1 cellular context compared by ENCODE assay signal in the genomic region with DNA sequence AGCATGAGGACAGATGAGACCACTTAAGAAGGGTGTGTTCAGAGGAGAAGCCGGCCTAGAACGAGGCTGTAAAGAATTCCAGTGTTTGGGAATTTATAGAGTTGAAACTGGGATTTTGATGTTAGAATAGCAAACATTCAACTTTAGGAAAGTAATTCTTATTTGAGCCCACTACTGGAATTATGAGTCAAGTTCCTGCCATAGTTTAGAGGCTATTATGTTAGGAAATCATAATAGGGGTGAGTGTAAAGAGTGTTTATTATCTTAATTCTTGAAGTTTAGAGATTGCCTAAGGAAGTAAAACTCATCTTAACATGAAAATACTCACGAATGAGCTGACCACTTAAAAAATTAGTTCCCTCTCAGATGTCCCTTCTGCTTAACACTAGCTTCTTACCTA.
TF ChIP-seq lines count a peak whose summit lies in the region.

No MANE protein-coding gene starts in this region.

TF ChIP-seq in K562, 482 proteins besides CTCF, POLR2A, EP300 and RAD21:
- TF ChIP-seq MTA1 (IDR thresholded peaks at IDR 0.05; ENCODE audit: borderline replicate concordance), result no peak
- TF ChIP-seq MCM3 (IDR thresholded peaks at IDR 0.05), result no peak
- no peak for TF ChIP-seq ZNF584 (CRISPR knock-in tag; IDR thresholded peaks at IDR 0.05; ENCODE audit: low read depth)
- no peak for TF ChIP-seq ARID2 (IDR thresholded peaks at IDR 0.05)
- TF ChIP-seq SRSF7 (optimal IDR thresholded peaks at IDR 0.05; ENCODE audit: low read depth, low read length), result no peak
- TF ChIP-seq ZNF431 (CRISPR knock-in tag; IDR thresholded peaks at IDR 0.05), result no peak
- no peak for TF ChIP-seq UBTF (IDR thresholded peaks at IDR 0.05; ENCODE audit: borderline replicate concordance in 1 of 2, low read depth in 2 of 2, low read length in 2 of 2)
- TF ChIP-seq, protein P1, sequence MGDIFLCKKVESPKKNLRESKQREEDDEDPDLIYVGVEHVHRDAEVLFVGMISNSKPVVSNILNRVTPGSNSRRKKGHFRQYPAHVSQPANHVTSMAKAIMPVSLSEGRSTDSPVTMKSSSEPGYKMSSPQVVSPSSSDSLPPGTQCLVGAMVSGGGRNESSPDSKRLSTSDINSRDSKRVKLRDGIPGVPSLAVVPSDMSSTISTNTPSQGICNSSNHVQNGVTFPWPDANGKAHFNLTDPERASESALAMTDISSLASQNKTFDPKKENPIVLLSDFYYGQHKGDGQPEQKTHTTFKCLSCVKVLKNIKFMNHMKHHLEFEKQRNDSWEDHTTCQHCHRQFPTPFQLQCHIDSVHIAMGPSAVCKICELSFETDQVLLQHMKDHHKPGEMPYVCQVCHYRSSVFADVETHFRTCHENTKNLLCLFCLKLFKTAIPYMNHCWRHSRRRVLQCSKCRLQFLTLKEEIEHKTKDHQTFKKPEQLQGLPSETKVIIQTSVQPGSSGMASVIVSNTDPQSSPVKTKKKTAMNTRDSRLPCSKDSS (IDR thresholded peaks at IDR 0.05; ENCODE audit: low read depth, partially characterized antibody), result no peak
- TF ChIP-seq DEAF1 (CRISPR knock-in tag; IDR thresholded peaks at IDR 0.05), result no peak
- no peak for TF ChIP-seq CBX2 (IDR thresholded peaks at IDR 0.05; ENCODE audit: insufficient read depth, low read length, poor library complexity, severe bottlenecking)
- TF ChIP-seq NFIX (CRISPR knock-in tag; IDR thresholded peaks at IDR 0.05; ENCODE audit: low read depth), result no peak
- no peak for TF ChIP-seq MEF2D (tag; conservative IDR thresholded peaks at IDR 0.05; ENCODE audit: low read depth)
